15 cellular contexts compared by ENCODE assay signal in the genomic region with DNA sequence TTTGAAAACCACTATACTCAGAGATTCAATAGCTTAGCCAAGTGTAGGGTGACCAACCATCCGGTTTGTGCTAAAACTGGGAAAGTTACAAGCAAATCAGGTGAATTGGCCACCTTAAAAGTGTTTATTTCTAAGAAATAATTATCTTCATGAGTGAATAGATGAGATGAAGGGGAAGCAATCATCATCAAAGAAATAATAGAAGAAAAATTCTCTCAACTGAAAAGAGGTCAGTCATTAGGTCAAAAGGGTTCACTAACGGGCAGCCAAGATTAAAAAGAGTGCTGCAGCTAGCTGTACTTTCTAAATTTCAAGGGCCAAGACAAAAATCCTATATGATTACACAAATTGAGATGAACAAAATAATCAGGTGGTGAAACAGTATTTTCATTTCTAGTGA. TPM values are rescaled to one million over a fixed set of nuclear protein-coding genes. Genes with fewer than 3 reads are reported as not detected.
DNase-seq lines count a peak whose midpoint lies in the region; ATAC-seq and TF ChIP-seq lines count a peak whose summit lies in the region.
"Had no signal": no experiment of that assay in that cellular context is flagged by ENCODE, and none has a peak within 500 bp of the region (broad histone marks: within the 10 kb centered on the region; RNA-seq: fewer than 3 reads in every experiment).

No MANE protein-coding gene starts in this region.

- POLR2A ChIA-PET in MCF 10A (lab: Yijun Ruan, JAX), result interaction anchor here (0.8 to 3.0 kb wide), 5 partner anchors 24 to 106 kb away, joined by 4 to 19 read pairs (median 4); a partner anchor contains a TSS

- 96% methylated on average over 2 of the region's 2 CpGs for whole genome bisulfite sequencing in mammary epithelial cell (ENCODE audit: low coverage, missing lambda C conversion rate)

- TF ChIP-seq CTCF in MCF 10A (IDR thresholded peaks at IDR 0.05; ENCODE audit: unreplicated experiment) (no peak), mammary epithelial cell (conservative IDR thresholded peaks at IDR 0.05 in 1 of 2, IDR thresholded peaks at IDR 0.05 in 1 of 2; ENCODE audit: extremely low read depth in 1 of 2, insufficient read depth in 1 of 2, low read depth in 1 of 2, low read length in 2 of 2) (no peak), left lung (IDR thresholded peaks at IDR 0.05) (no peak)

- no peak overlapping the region for H3K4me3 ChIP-seq in mammary epithelial cell (replicated peaks in 1 of 3; ENCODE audit: insufficient read depth in 1 of 3, low read depth in 2 of 3, low read length in 3 of 3)
- H3K4me3 ChIP-seq in SJSA1, result no peak overlapping the region
- H3K4me3 ChIP-seq in left lung, result no peak overlapping the region
- H3K4me3 ChIP-seq: cardiac muscle cell had no signal

- CTCF ChIA-PET in MCF 10A (lab: Yijun Ruan, JAX), result interaction anchor here (0.8 to 1.8 kb wide), 2 partner anchors 36 to 39 kb away, joined by 4 to 5 read pairs; no protein-coding TSS in a partner anchor
- CTCF ChIA-PET in mammary epithelial cell (lab: Charles Lee; ENCODE audit: low non-redundant PET), result no interaction called here

- H3K79me2 ChIP-seq in mammary epithelial cell (ENCODE audit: insufficient read depth, low read length), result peaks cover 7% of the 10 kb centered on the region
- H3K79me2 ChIP-seq: parathyroid adenoma had no signal

- H3K9ac ChIP-seq in mammary epithelial cell (ENCODE audit: insufficient read depth, low read length), result no peak overlapping the region
- H3K9ac ChIP-seq: parathyroid adenoma had no signal

- H2AFZ ChIP-seq in mammary epithelial cell (ENCODE audit: low read depth, low read length), result no peak overlapping the region
- H2AFZ ChIP-seq: parathyroid adenoma had no signal

- no TSS peak for BruUV-seq in MCF 10A (replicated peaks; lab: Mats Ljungman, UMichigan)
- BruUV-seq in mammary epithelial cell (replicated peaks; lab: Mats Ljungman, UMichigan), result no TSS peak

- ATAC-seq in effector memory CD8-positive, alpha-beta T cell (replicated peaks), result no peak
- no peak for ATAC-seq in HG02970 (IDR thresholded peaks at IDR 0.05; ENCODE audit: low FRiP score, unreplicated experiment)
- no peak for ATAC-seq in HG03432 (IDR thresholded peaks at IDR 0.05; ENCODE audit: unreplicated experiment)
- no peak for ATAC-seq in left lung
- ATAC-seq: left cardiac atrium had no signal

- H3K36me3 Mint-ChIP-seq in MCF 10A (ENCODE audit: insufficient read depth, unreplicated experiment), result no peaks in the 10 kb centered on the region
- no peaks in the 10 kb centered on the region for H3K36me3 Mint-ChIP-seq in effector memory CD8-positive, alpha-beta T cell (ENCODE audit: insufficient read depth)

- peaks cover 23% of the 10 kb centered on the region for H3K4me1 ChIP-seq in mammary epithelial cell (ENCODE audit: insufficient read depth, low read length)
- peaks cover 43% of the 10 kb centered on the region for H3K4me1 ChIP-seq in SJSA1 (replicated peaks)
- H3K4me1 ChIP-seq in left lung, result peaks cover 4 to 27% of the 10 kb centered on the region in 2 donors

- no peaks in the 10 kb centered on the region for H4K20me1 ChIP-seq in mammary epithelial cell (ENCODE audit: insufficient read depth, low read length)

- H3K4me2 ChIP-seq in mammary epithelial cell (ENCODE audit: insufficient read depth, low read depth, low read length), result no peak overlapping the region

- no peaks in the 10 kb centered on the region for H3K27me3 Mint-ChIP-seq in MCF 10A (ENCODE audit: insufficient read depth, unreplicated experiment)
- H3K27me3 Mint-ChIP-seq in effector memory CD8-positive, alpha-beta T cell, result no peaks in the 10 kb centered on the region

- peaks cover 51% of the 10 kb centered on the region for H3K4me1 Mint-ChIP-seq in MCF 10A (ENCODE audit: insufficient read depth, unreplicated experiment)
- H3K4me1 Mint-ChIP-seq in effector memory CD8-positive, alpha-beta T cell (ENCODE audit: low read depth in 2 of 2), result peaks cover 2 to 11% of the 10 kb centered on the region in 2 donors

- in situ Hi-C loops in mammary epithelial cell (cut with MboI; ENCODE audit: low sequenced_read_pairs in 2 of 2), result loop anchor here in 1 of 2 donors (5.0 kb wide), 1 partner anchor 34 kb away; a partner anchor contains a TSS

- DNase-seq in MCF 10A (ENCODE audit: unreplicated experiment) (no peak), mammary epithelial cell (no peak), SJSA1 (ENCODE audit: low read depth in 1 of 2, low spot score in 2 of 2) (no peak), left lung (no peak), HuH-7.5 (ENCODE audit: low spot score) (no peak)
- DNase-seq in effector memory CD8-positive, alpha-beta T cell, result no peak
- DNase-seq: DMS 273 treated with DMSO at 0.1 percent for 48 hours, endodermal cell, left cardiac atrium, NCI-H146, SK-N-SH had no signal

- H3K27ac ChIP-seq in mammary epithelial cell (ENCODE audit: insufficient read depth, low read depth, low read length) (no peak overlapping the region), SJSA1 (peak overlapping the region; percentile 99), left lung (no peak overlapping the region)
- H3K27ac ChIP-seq: cardiac muscle cell, parathyroid adenoma had no signal

- H3K9me3 ChIP-seq in mammary epithelial cell (replicated peaks; ENCODE audit: insufficient read depth, low read length), result no peaks in the 10 kb centered on the region
- no peaks in the 10 kb centered on the region for H3K9me3 ChIP-seq in SJSA1 (replicated peaks)
- H3K9me3 ChIP-seq in left lung, result no peaks in the 10 kb centered on the region
- H3K9me3 ChIP-seq: SK-N-SH had no signal

- H3K27ac Mint-ChIP-seq in MCF 10A (ENCODE audit: low read depth, unreplicated experiment), result peak overlapping the region; percentile 31
- H3K27ac Mint-ChIP-seq in effector memory CD8-positive, alpha-beta T cell, result peak overlapping the region; percentile 13 to 77
- H3K27ac Mint-ChIP-seq: endodermal cell had no signal

- no peaks in the 10 kb centered on the region for H3K9me3 Mint-ChIP-seq in MCF 10A (ENCODE audit: unreplicated experiment)
- no peaks in the 10 kb centered on the region for H3K9me3 Mint-ChIP-seq in effector memory CD8-positive, alpha-beta T cell
- H3K9me3 Mint-ChIP-seq: endodermal cell had no signal

- dilution Hi-C loops in mammary epithelial cell (cut with HindIII; ENCODE audit: low sequenced_read_pairs), result no loop called here

- H3K27me3 ChIP-seq in mammary epithelial cell (ENCODE audit: insufficient read depth, low read length) (no peaks in the 10 kb centered on the region), SJSA1 (replicated peaks) (no peaks in the 10 kb centered on the region), left lung (no peaks in the 10 kb centered on the region)
- H3K27me3 ChIP-seq: cardiac muscle cell had no signal

- no peaks in the 10 kb centered on the region for H3K36me3 ChIP-seq in mammary epithelial cell (ENCODE audit: insufficient read depth, low read length)
- H3K36me3 ChIP-seq in SJSA1, result no peaks in the 10 kb centered on the region
- no peaks in the 10 kb centered on the region for H3K36me3 ChIP-seq in left lung
- H3K36me3 ChIP-seq: cardiac muscle cell had no signal

- intact Hi-C loops in MCF 10A (cut with micrococcal nuclease), result loop anchor here (5.0 kb wide), 1 partner anchor 71 kb away; no protein-coding TSS in a partner anchor
- intact Hi-C loops in mammary epithelial cell (cut with micrococcal nuclease), result no loop called here
- intact Hi-C loops in left lung (cut with DNase I), result no loop called here

- no peak overlapping the region for H3K4me3 Mint-ChIP-seq in MCF 10A (ENCODE audit: unreplicated experiment)
- H3K4me3 Mint-ChIP-seq in effector memory CD8-positive, alpha-beta T cell, result peak overlapping the region; percentile 56 to 78
- H3K4me3 Mint-ChIP-seq: endodermal cell had no signal

RNA-seq across cellular contexts. Expression of a gene that starts 34.9 kb away (rescaled TPM):
- 31.2 and 36.2 TPM in 2 replicates for total RNA-seq in MCF 10A (2022)
- 10 to 100 TPM; 16.3 to 38.8 TPM for total RNA-seq in mammary epithelial cell
- polyA plus RNA-seq in mammary epithelial cell, result 8.3 TPM
- 34.7 TPM for polyA minus RNA-seq in mammary epithelial cell
- total RNA-seq in SJSA1 (2014; rRNA removed; shearing (Covaris generic)), result 11.3 and 11.9 TPM in 2 replicates
- 10 to 100 TPM; 25.9 to 46.6 TPM for total RNA-seq in left lung
